Comparison of ENCODE assay signal across 9 cellular contexts in the genomic region with DNA sequence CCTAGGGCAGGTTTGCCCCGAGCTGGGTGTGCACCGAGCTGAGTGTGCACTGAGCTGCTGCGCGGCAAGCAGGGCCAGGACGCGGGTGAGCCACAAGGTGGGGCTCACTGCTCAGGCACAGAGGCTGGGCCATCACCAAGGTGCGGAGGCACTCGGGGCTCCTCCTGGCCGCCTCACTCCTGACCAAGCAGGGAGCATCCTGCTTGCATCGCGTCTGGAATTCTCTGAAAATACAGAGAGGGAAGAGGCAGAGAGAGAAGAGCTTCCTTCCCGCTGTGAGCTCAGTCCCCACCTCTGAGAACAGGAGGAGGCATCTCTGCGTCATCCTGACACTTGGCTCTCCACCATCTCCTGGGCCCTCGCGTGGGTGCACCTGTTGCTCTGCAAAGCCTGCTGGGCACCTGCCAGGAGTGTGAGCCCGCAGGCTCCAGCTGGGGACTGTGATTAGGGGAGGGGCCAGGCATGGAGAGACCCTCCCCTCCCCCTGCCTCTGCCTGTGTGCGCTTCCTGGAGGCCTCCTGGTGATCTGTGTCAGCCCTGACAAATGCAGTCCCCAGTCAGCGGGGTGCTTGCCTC.
DNase-seq lines count a peak whose midpoint lies in the region; ATAC-seq and TF ChIP-seq lines count a peak whose summit lies in the region.
"Had no signal": no experiment of that assay in that cellular context is flagged by ENCODE, and none has a peak within 500 bp of the region (broad histone marks: within the 10 kb centered on the region; RNA-seq: fewer than 3 reads in every experiment).

No MANE protein-coding gene starts in this region.

- H3K9me3 Mint-ChIP-seq in stimulated activated memory B cell treated with anti-CD40 and anti-IgM and Interleukin-4, amounts not matched to agents 10 μg/mL and 1 μg/mL and 100 μg/mL, for 72 hours, result peaks cover 6% of the 10 kb centered on the region

- DNase-seq in NCI-H82 (lab: John Stamatoyannopoulos, UW) (peak; percentile 80), NCI-H82 treated with DMSO at 0.1 percent for 48 hours (lab: John Stamatoyannopoulos, UW; ENCODE audit: unreplicated experiment) (no peak), SK-MEL-5 (ENCODE audit: low read depth, low spot score) (peak; percentile 44), right cardiac atrium (no peak)

- no peaks in the 10 kb centered on the region for H4K20me1 ChIP-seq in KMS-11 (ENCODE audit: insufficient read depth)

- peaks cover 66% of the 10 kb centered on the region for H3K27me3 Mint-ChIP-seq in stimulated activated memory B cell treated with anti-CD40 and anti-IgM and Interleukin-4, amounts not matched to agents 10 μg/mL and 1 μg/mL and 100 μg/mL, for 72 hours

- H3K9ac ChIP-seq in KMS-11, result no peak overlapping the region

- H3K9me3 ChIP-seq in right cardiac atrium (ENCODE audit: control insufficient read depth, low read length), result no peaks in the 10 kb centered on the region

- TF ChIP-seq CTCF in KMS-11 (conservative IDR thresholded peaks at IDR 0.05; ENCODE audit: low read depth, low read length), result peak; percentile 57

- ATAC-seq in GM21619 (IDR thresholded peaks at IDR 0.05; ENCODE audit: unreplicated experiment) (peak; percentile 79), right cardiac atrium (peak; percentile 56 to 61), HG03439 (IDR thresholded peaks at IDR 0.05; ENCODE audit: unreplicated experiment) (no peak)
- ATAC-seq in stimulated activated memory B cell treated with anti-CD40 and anti-IgM and Interleukin-4, amounts not matched to agents 10 μg/mL and 1 μg/mL and 100 μg/mL, for 72 hours, result peak; percentile 82

- peaks cover 7% of the 10 kb centered on the region for H3K36me3 Mint-ChIP-seq in stimulated activated memory B cell treated with anti-CD40 and anti-IgM and Interleukin-4, amounts not matched to agents 10 μg/mL and 1 μg/mL and 100 μg/mL, for 72 hours

- H3K4me1 ChIP-seq in KMS-11 (ENCODE audit: low read depth, poor library complexity, severe bottlenecking), result no peaks in the 10 kb centered on the region
- H3K4me1 ChIP-seq in right cardiac atrium (ENCODE audit: control insufficient read depth, insufficient read depth, low read length), result no peaks in the 10 kb centered on the region

- H2AFZ ChIP-seq in KMS-11 (ENCODE audit: low read depth), result peak overlapping the region; percentile 48

- H3K79me2 ChIP-seq in KMS-11 (ENCODE audit: insufficient read depth, low read depth), result no peaks in the 10 kb centered on the region

- H3K4me3 ChIP-seq in KMS-11 (IDR thresholded peaks at IDR 0.05; ENCODE audit: insufficient read depth, low read depth, low read length), result no peak overlapping the region
- H3K4me3 ChIP-seq in right cardiac atrium (ENCODE audit: low read length), result no peak overlapping the region
- H3K4me3 ChIP-seq: skin epidermis had no signal

- H3K27ac ChIP-seq in KMS-11 (no peak overlapping the region), right cardiac atrium (ENCODE audit: low read length) (no peak overlapping the region)
- H3K27ac ChIP-seq: skin epidermis had no signal

- peaks cover 41% of the 10 kb centered on the region for H3K4me1 Mint-ChIP-seq in stimulated activated memory B cell treated with anti-CD40 and anti-IgM and Interleukin-4, amounts not matched to agents 10 μg/mL and 1 μg/mL and 100 μg/mL, for 72 hours

- H3K4me3 Mint-ChIP-seq in stimulated activated memory B cell treated with anti-CD40 and anti-IgM and Interleukin-4, amounts not matched to agents 10 μg/mL and 1 μg/mL and 100 μg/mL, for 72 hours, result no peak overlapping the region

- H3K27me3 ChIP-seq in KMS-11 (ENCODE audit: insufficient read depth, low read depth) (no peaks in the 10 kb centered on the region), right cardiac atrium (ENCODE audit: control insufficient read depth, insufficient read depth) (no peaks in the 10 kb centered on the region)

- 2% methylated on average over 18 of the region's 18 CpGs for WGBS in right cardiac atrium

- intact Hi-C loops in right cardiac atrium (cut with DNase I), result no loop called here

- no peaks in the 10 kb centered on the region for H3K36me3 ChIP-seq in KMS-11 (ENCODE audit: insufficient read depth)

- peak overlapping the region; percentile 41 for H3K4me2 ChIP-seq in KMS-11

- peak overlapping the region; percentile 1 for H3K27ac Mint-ChIP-seq in stimulated activated memory B cell treated with anti-CD40 and anti-IgM and Interleukin-4, amounts not matched to agents 10 μg/mL and 1 μg/mL and 100 μg/mL, for 72 hours

- in situ Hi-C loops in SK-MEL-5 (cut with HindIII; ENCODE audit: low pct_unique_long_range_greater_than_20kb, low sequenced_read_pairs), result no loop called here

Comparison
In these comparisons a context has a peak if more than half of its experiments do, and no peak if none do; other contexts are left out.
1. DNase-seq: peak in NCI-H82 (single experiment) and SK-MEL-5 (single experiment); none in NCI-H82 treated with DMSO at 0.1 percent for 48 hours (single experiment) and right cardiac atrium (0 of 3).